Comparison of ENCODE assay signal across 14 cellular contexts in genomic region chr1:39849203-39849602, GRCh38. TPM values are rescaled to one million over a fixed set of nuclear protein-coding genes. Genes with fewer than 3 reads are reported as not detected.
"Had no signal": no experiment of that assay in that cellular context is flagged by ENCODE, and none has a peak within 500 bp of the region (broad histone marks: within the 10 kb centered on the region; RNA-seq: fewer than 3 reads in every experiment).

No MANE protein-coding gene starts in this region.

- H3K4me1 ChIP-seq: neural progenitor cell had no signal

- H3K9me3 ChIP-seq: ascending aorta, heart right ventricle, ovary, sigmoid colon, stomach, testis had no signal

- H3K9ac ChIP-seq: neural progenitor cell had no signal

- H3K36me3 ChIP-seq: neural progenitor cell, ovary had no signal

- H3K4me3 ChIP-seq: ascending aorta, heart right ventricle, neural progenitor cell, ovary, sigmoid colon, stomach, testis had no signal

- H3K9me3 Mint-ChIP-seq: activated CD4-positive, alpha-beta T cell treated with anti-CD3 and anti-CD28 coated beads, Interleukin-2, amount 10 ng/mL, durations not matched to agents 7 days and 5 days; neural progenitor cell had no signal

- FAIRE-seq: bronchial epithelial cell, frontal cortex had no signal

- ATAC-seq: heart right ventricle had no signal

- H3K27ac ChIP-seq: ascending aorta, epithelial cell of prostate, heart right ventricle, neural progenitor cell, ovary, sigmoid colon, stomach, testis had no signal

- H2AFZ ChIP-seq: neural progenitor cell had no signal

- H3K4me3 Mint-ChIP-seq: activated CD4-positive, alpha-beta T cell treated with anti-CD3 and anti-CD28 coated beads, Interleukin-2, amount 10 ng/mL, durations not matched to agents 7 days and 5 days; neural progenitor cell had no signal

- H3K4me2 ChIP-seq: neural progenitor cell had no signal

- H3K27ac Mint-ChIP-seq: activated CD4-positive, alpha-beta T cell treated with anti-CD3 and anti-CD28 coated beads, Interleukin-2, amount 10 ng/mL, durations not matched to agents 7 days and 5 days; neural progenitor cell had no signal

- H3K27me3 Mint-ChIP-seq: activated CD4-positive, alpha-beta T cell treated with anti-CD3 and anti-CD28 coated beads, Interleukin-2, amount 10 ng/mL, durations not matched to agents 7 days and 5 days had no signal

- H3K27me3 ChIP-seq: ascending aorta, heart right ventricle, neural progenitor cell, ovary, sigmoid colon, stomach, testis had no signal

- DNase-seq: activated CD4-positive, alpha-beta T cell treated with anti-CD3 and anti-CD28 coated beads, Interleukin-2, amount 10 ng/mL, durations not matched to agents 7 days and 5 days; activated CD4-positive, CD25-positive, alpha-beta regulatory T cell; dermis blood vessel endothelial cell; heart right ventricle; ovary; sigmoid colon; stimulated activated CD4-positive, alpha-beta T cell treated with anti-CD3 and anti-CD28 coated beads, Interleukin-2, amount 100 ng/mL, for 24 hours; stomach; testis had no signal

RNA-seq across cellular contexts. Expression of gene MYCL, which starts 52.5 kb away (rescaled TPM):
- total RNA-seq: activated CD4-positive, alpha-beta T cell treated with anti-CD3 and anti-CD28 coated beads, Interleukin-2, amount 10 ng/mL, durations not matched to agents 7 days and 5 days had no signal
